In the genomic region with DNA sequence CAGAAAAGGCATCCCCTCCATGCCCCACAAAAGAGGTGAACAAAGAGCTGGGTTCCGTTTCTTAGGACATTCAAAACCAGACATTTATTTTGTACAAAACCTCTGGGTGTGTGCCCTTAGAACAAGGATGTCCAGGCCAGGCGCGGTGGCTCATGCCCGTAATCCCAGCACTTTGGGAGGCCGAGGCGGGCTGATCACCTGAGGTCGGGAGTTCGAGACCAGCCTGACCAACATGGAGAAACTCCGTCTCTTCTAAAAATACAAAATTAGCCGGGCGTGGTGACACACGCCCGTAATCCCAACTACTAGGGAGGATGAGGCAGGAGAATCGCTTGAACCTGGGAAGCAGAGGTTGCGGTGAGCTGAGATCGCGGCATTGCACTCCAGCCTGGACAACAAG, we compare ENCODE assay signal across 8 cellular contexts. TPM values are rescaled to one million over a fixed set of nuclear protein-coding genes. Genes with fewer than 3 reads are reported as not detected.
A peak's percentile ranks its signal among the peaks of the same experiment; 100 is the strongest.
DNase-seq lines count a peak whose midpoint lies in the region; ATAC-seq and TF ChIP-seq lines count a peak whose summit lies in the region.
"Not testable (repeated sequence)": the region's sequence is repeated elsewhere in the genome, so short reads cannot be mapped to it uniquely, and the experiment has no call there.

No MANE protein-coding gene starts in this region.

- H3K4me3 Mint-ChIP-seq in GM23338, result peak overlapping the region; percentile 90
- peak overlapping the region; percentile 95 for H3K4me3 Mint-ChIP-seq in activated T-cell treated with anti-CD3 and anti-CD28 coated beads, Interleukin-2, amount 50 U/mL, for 4 hours

- not testable (repeated sequence) for H3K9me2 ChIP-seq in GM23338 (ENCODE audit: insufficient read depth); PC-3 (replicated peaks; ENCODE audit: low read length)

- POLR2A ChIA-PET in PC-3 (lab: Charles Lee; ENCODE audit: unreplicated experiment), result not testable (repeated sequence)

- H3K9ac ChIP-seq in PC-3 (ENCODE audit: low read length), result peak overlapping the region; percentile 86
- peak overlapping the region; percentile 91 for H3K9ac ChIP-seq in mucosa of stomach (ENCODE audit: low read length)
- peak overlapping the region; percentile 87 for H3K9ac ChIP-seq in skeletal muscle satellite cell (ENCODE audit: low read depth, low read length)

- 0 out of 2 replicates have a peak overlapping the region, but pooled peaks have one; percentile 98 for H3K27ac Mint-ChIP-seq in GM23338

- not testable (repeated sequence) for TF ChIP-seq CTCF in GM23338 (conservative IDR thresholded peaks at IDR 0.05; ENCODE audit: low read depth in 2 of 2); PC-3 (conservative IDR thresholded peaks at IDR 0.05; ENCODE audit: low read depth, low read length); choroid plexus epithelial cell (conservative IDR thresholded peaks at IDR 0.05; ENCODE audit: low read depth, low read length)

- CTCF ChIA-PET in PC-3 (lab: Charles Lee), result interaction anchor here (1.2 kb wide), 1 partner anchor 19 kb away, joined by 5 read pairs; no protein-coding TSS in a partner anchor

- not testable (repeated sequence) for H3F3A ChIP-seq in GM23338 (replicated peaks; ENCODE audit: low read depth); PC-3 (ENCODE audit: low read length, unreplicated experiment)

- not testable (repeated sequence) for DNase-seq in GM23338 (ENCODE audit: low spot score); PC-3; activated T-cell treated with anti-CD3 and anti-CD28 coated beads, Interleukin-2, amount 50 U/mL, for 4 hours; choroid plexus epithelial cell (ENCODE audit: low read depth)
- peak; percentile 52 for DNase-seq in Right ventricle myocardium inferior (ENCODE audit: missing footprints)

- not testable (repeated sequence) for BruUV-seq in PC-3 (replicated peaks; lab: Mats Ljungman, UMichigan)

- H3K4me1 ChIP-seq in ACC112 (ENCODE audit: control insufficient read depth, insufficient read depth, low read length, unreplicated experiment); GM23338 (ENCODE audit: insufficient read depth): not testable (repeated sequence)
- H3K4me1 ChIP-seq in PC-3 (ENCODE audit: insufficient read depth, low read length), result peaks cover 11% of the 10 kb centered on the region
- peaks cover 36% of the 10 kb centered on the region for H3K4me1 ChIP-seq in mucosa of stomach (ENCODE audit: control insufficient read depth, insufficient read depth, low read length)
- H3K4me1 ChIP-seq in skeletal muscle satellite cell (ENCODE audit: control insufficient read depth, insufficient read depth, low read length), result peaks cover 20% of the 10 kb centered on the region

- not testable (repeated sequence) for H3K9me3 ChIP-seq in PC-3 (ENCODE audit: low read length); mucosa of stomach (ENCODE audit: control insufficient read depth, low read length); skeletal muscle satellite cell (replicated peaks; ENCODE audit: low read length)

- peaks cover 56% of the 10 kb centered on the region for H3K79me2 ChIP-seq in ACC112 (ENCODE audit: control insufficient read depth, insufficient read depth, low read length, unreplicated experiment)
- peaks cover 58% of the 10 kb centered on the region for H3K79me2 ChIP-seq in GM23338 (replicated peaks; ENCODE audit: insufficient read depth)
- H3K79me2 ChIP-seq in PC-3 (ENCODE audit: low read length), result peaks cover 59% of the 10 kb centered on the region

- intact Hi-C loops in PC-3 (cut with micrococcal nuclease); Right ventricle myocardium inferior (cut with DNase I): not testable (repeated sequence)

- peak overlapping the region; percentile 98 for H3K4me2 ChIP-seq in GM23338
- peak overlapping the region; percentile 99 for H3K4me2 ChIP-seq in PC-3 (ENCODE audit: low read length)
- H3K4me2 ChIP-seq in skeletal muscle satellite cell (ENCODE audit: low read length), result peak overlapping the region; percentile 92

- not testable (repeated sequence) for H3K27me3 ChIP-seq in ACC112 (ENCODE audit: insufficient read depth, low read length); PC-3 (ENCODE audit: low read length); mucosa of stomach (ENCODE audit: control insufficient read depth, insufficient read depth, low read length); skeletal muscle satellite cell (ENCODE audit: control insufficient read depth, insufficient read depth, low read length)
- peaks cover 18% of the 10 kb centered on the region for H3K27me3 ChIP-seq in GM23338 (ENCODE audit: insufficient read depth)

- peaks cover 13% of the 10 kb centered on the region for H3K4me1 Mint-ChIP-seq in GM23338
- H3K4me1 Mint-ChIP-seq in activated T-cell treated with anti-CD3 and anti-CD28 coated beads, Interleukin-2, amount 50 U/mL, for 4 hours (ENCODE audit: low read depth), result peaks cover 27% of the 10 kb centered on the region

- H2AFZ ChIP-seq in ACC112 (ENCODE audit: low read length, unreplicated experiment), result peak overlapping the region; percentile 8
- H2AFZ ChIP-seq in GM23338; PC-3 (ENCODE audit: low read length): not testable (repeated sequence)

- peaks cover 14% of the 10 kb centered on the region; the same call in 1 of the 2 replicates for H4K20me1 ChIP-seq in GM23338 (replicated peaks; ENCODE audit: insufficient read depth)
- H4K20me1 ChIP-seq in PC-3 (ENCODE audit: low read length), result not testable (repeated sequence)

- H3K4me3 ChIP-seq in ACC112 (ENCODE audit: low read depth, low read length) (peak overlapping the region; percentile 100), GM23338 (peak overlapping the region; percentile 96), PC-3 (ENCODE audit: low read length) (peak overlapping the region; percentile 78), choroid plexus epithelial cell (ENCODE audit: low read depth, low read length) (peak overlapping the region; percentile 92), mucosa of stomach (ENCODE audit: low read length) (peak overlapping the region; percentile 29), skeletal muscle satellite cell (ENCODE audit: low read length) (peak overlapping the region; percentile 79)

- H3K27me3 Mint-ChIP-seq in GM23338 (ENCODE audit: insufficient read depth, low read depth, poor library complexity), result peaks cover 22% of the 10 kb centered on the region
- not testable (repeated sequence) for H3K27me3 Mint-ChIP-seq in activated T-cell treated with anti-CD3 and anti-CD28 coated beads, Interleukin-2, amount 50 U/mL, for 4 hours (ENCODE audit: low read depth)

- not testable (repeated sequence) for H3K36me3 ChIP-seq in ACC112 (ENCODE audit: insufficient read depth, low read length); GM23338 (ENCODE audit: insufficient read depth); PC-3 (ENCODE audit: low read depth, low read length); mucosa of stomach (ENCODE audit: control insufficient read depth, insufficient read depth, low read length); skeletal muscle satellite cell (ENCODE audit: insufficient read depth, low read length)

- not testable (repeated sequence) for H3K27ac ChIP-seq in ACC112 (ENCODE audit: low read depth, low read length); GM23338 (ENCODE audit: low read depth); PC-3 (ENCODE audit: low read length)

- ATAC-seq in GM23338; PC-3; activated T-cell treated with anti-CD3 and anti-CD28 coated beads, Interleukin-2, amount 50 U/mL, for 4 hours; Right ventricle myocardium inferior: not testable (repeated sequence)

- H3K36me3 Mint-ChIP-seq in GM23338 (ENCODE audit: low read depth); activated T-cell treated with anti-CD3 and anti-CD28 coated beads, Interleukin-2, amount 50 U/mL, for 4 hours (ENCODE audit: insufficient read depth): not testable (repeated sequence)

- not testable (repeated sequence) for H3K9me3 Mint-ChIP-seq in GM23338; activated T-cell treated with anti-CD3 and anti-CD28 coated beads, Interleukin-2, amount 50 U/mL, for 4 hours

RNA-seq across cellular contexts. Expression of a gene that starts 1.3 kb away (rescaled TPM):
- total RNA-seq in GM23338 (2014; rRNA removed; shearing (Covaris generic)), result 110 and 122 TPM in 2 replicates
- polyA plus RNA-seq in GM23338 (2016; fragmentation: Nextera tagmentation; extraction: Ambion mirVana), result 53.9 and 57.3 TPM in 2 replicates
- total RNA-seq in PC-3 (2014; rRNA removed) (138 and 154 TPM in 2 replicates), Right ventricle myocardium inferior (194 TPM)
- total RNA-seq in activated T-cell treated with anti-CD3 and anti-CD28 coated beads, Interleukin-2, amount 50 U/mL, for 4 hours, result 10 to 100 TPM; 80.7 to 90.2 (median 89.9) TPM
- total RNA-seq in skeletal muscle satellite cell (2012; rRNA removed), result 55.5 and 60.7 TPM in 2 replicates

RNA-seq across cellular contexts. Expression of a gene that starts 1.9 kb away (rescaled TPM):
- total RNA-seq in GM23338 (2014; rRNA removed; shearing (Covaris generic)), result 9.9 TPM in 2 replicates
- 3.7 and 4.6 TPM in 2 replicates for polyA plus RNA-seq in GM23338 (2016; fragmentation: Nextera tagmentation; extraction: Ambion mirVana)
- total RNA-seq in PC-3 (2014; rRNA removed) (12.8 and 16.1 TPM in 2 replicates), Right ventricle myocardium inferior (85.5 TPM)
- 1 to 10 TPM; 3.4 to 5.2 (median 5.2) TPM for total RNA-seq in activated T-cell treated with anti-CD3 and anti-CD28 coated beads, Interleukin-2, amount 50 U/mL, for 4 hours
- 48.7 and 58.3 TPM in 2 replicates for total RNA-seq in skeletal muscle satellite cell (2012; rRNA removed)

RNA-seq across cellular contexts. Expression of a gene that starts 31.6 kb away (rescaled TPM):
- 30.0 and 31.9 TPM in 2 replicates for total RNA-seq in GM23338 (2014; rRNA removed; shearing (Covaris generic))
- 20.5 and 23.3 TPM in 2 replicates for polyA plus RNA-seq in GM23338 (2016; fragmentation: Nextera tagmentation; extraction: Ambion mirVana)
- total RNA-seq in PC-3 (2014; rRNA removed) (27.3 and 37.1 TPM in 2 replicates), Right ventricle myocardium inferior (6.8 TPM)
- 10 to 100 TPM; 27.5 to 30.5 (median 30.3) TPM for total RNA-seq in activated T-cell treated with anti-CD3 and anti-CD28 coated beads, Interleukin-2, amount 50 U/mL, for 4 hours
- total RNA-seq in skeletal muscle satellite cell (2012; rRNA removed), result 8.6 and 10.5 TPM in 2 replicates

Comparison
In these comparisons a context has a peak if more than half of its experiments do, and no peak if none do; other contexts are left out.
1. H3K4me3 ChIP-seq: peak in every context shown above with its lines; median percentile 100 in ACC112; 96 in GM23338; 92 in choroid plexus epithelial cell; 79 in skeletal muscle satellite cell; 78 in PC-3; 29 in mucosa of stomach.